Comparison of ENCODE assay signal across 8 cellular contexts in the genomic region with DNA sequence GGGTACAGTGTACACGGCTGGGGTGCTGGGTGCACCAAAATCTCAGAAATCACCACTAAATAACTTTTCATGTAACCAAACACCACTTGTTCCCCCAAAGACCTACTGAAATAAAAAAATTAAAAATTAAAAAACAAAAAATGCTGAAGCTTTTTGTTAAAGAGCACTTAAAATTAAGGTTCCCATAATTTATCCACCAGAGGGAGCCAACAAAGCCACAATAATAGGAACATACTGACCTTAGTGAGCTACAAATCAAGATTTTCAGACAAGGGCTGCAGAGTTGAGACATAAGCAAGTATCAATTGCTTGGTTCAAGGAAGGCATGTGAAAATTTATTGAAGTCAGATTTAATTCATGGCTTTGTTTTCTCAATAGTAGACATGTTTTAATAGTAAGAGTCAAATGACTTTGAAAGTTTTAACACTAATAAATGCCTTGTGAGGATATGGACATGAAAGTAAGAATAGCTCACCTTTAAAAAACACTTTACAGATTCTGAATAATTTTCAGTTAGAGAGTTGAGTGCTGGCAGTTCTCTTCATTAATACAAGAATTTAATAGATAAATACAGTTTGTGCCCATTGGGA. TPM values are rescaled to one million over a fixed set of nuclear protein-coding genes. Genes with fewer than 3 reads are reported as not detected.
A peak's percentile ranks its signal among the peaks of the same experiment; 100 is the strongest.
DNase-seq lines count a peak whose midpoint lies in the region; ATAC-seq and TF ChIP-seq lines count a peak whose summit lies in the region.

No MANE protein-coding gene starts in this region.

- peaks cover 3% of the 10 kb centered on the region for H3K27me3 Mint-ChIP-seq in activated CD4-positive, alpha-beta memory T cell treated with anti-CD3 and anti-CD28 coated beads for 36 hours

- TF ChIP-seq CTCF in foreskin fibroblast (IDR thresholded peaks at IDR 0.05; ENCODE audit: low read depth, low read length) = peak; percentile 34
- TF ChIP-seq CTCF in testis (IDR thresholded peaks at IDR 0.05) = peak in 2 of 3 experiments; percentile 26 to 43

- H3K4me3 Mint-ChIP-seq in activated CD4-positive, alpha-beta memory T cell treated with anti-CD3 and anti-CD28 coated beads for 36 hours = no peak overlapping the region

- CTCF ChIA-PET in activated CD4-positive, alpha-beta memory T cell treated with anti-CD3 and anti-CD28 coated beads for 36 hours (lab: Charles Lee) = interaction anchor here (0.7 to 2.1 kb wide), 8 partner anchors 12 to 597 kb away, joined by 3 to 8 read pairs (median 3); no protein-coding TSS in a partner anchor

- no peaks in the 10 kb centered on the region for H3K36me3 Mint-ChIP-seq in activated CD4-positive, alpha-beta memory T cell treated with anti-CD3 and anti-CD28 coated beads for 36 hours

- H3K4me3 ChIP-seq in foreskin fibroblast (ENCODE audit: low read depth in 1 of 2, low read length in 2 of 2) (no peak overlapping the region), testis (no peak overlapping the region)

- H3K9me3 Mint-ChIP-seq in activated CD4-positive, alpha-beta memory T cell treated with anti-CD3 and anti-CD28 coated beads for 36 hours = no peaks in the 10 kb centered on the region

- no peak for ATAC-seq in HG03378 (IDR thresholded peaks at IDR 0.05; ENCODE audit: unreplicated experiment)
- no peak for ATAC-seq in GM18520 (IDR thresholded peaks at IDR 0.05; ENCODE audit: unreplicated experiment)

- H3K36me3 ChIP-seq in testis (ENCODE audit: low read depth, missing control alignments) = no peaks in the 10 kb centered on the region

- no peaks in the 10 kb centered on the region for H3K27me3 ChIP-seq in testis

- no peak overlapping the region for H3K27ac Mint-ChIP-seq in activated CD4-positive, alpha-beta memory T cell treated with anti-CD3 and anti-CD28 coated beads for 36 hours

- DNase-seq in NOMO-1 treated with DMSO at 0.1 percent for 48 hours (lab: John Stamatoyannopoulos, UW; ENCODE audit: unreplicated experiment) = peak; percentile 44
- no peak for DNase-seq in NOMO-1 treated with dmso at 0.1 percent for 144 hours (lab: John Stamatoyannopoulos, UW; ENCODE audit: unreplicated experiment)
- DNase-seq in RPMI8226 = peak; percentile 30
- DNase-seq in foreskin fibroblast = peak; percentile 23 to 71
- DNase-seq in testis = no peak
- DNase-seq in activated CD4-positive, alpha-beta memory T cell treated with anti-CD3 and anti-CD28 coated beads for 36 hours = no peak

- no peak for TF ChIP-seq POLR2A in testis (IDR thresholded peaks at IDR 0.05)

- no peaks in the 10 kb centered on the region for H3K9me3 ChIP-seq in testis

- H3K4me1 ChIP-seq in testis = no peaks in the 10 kb centered on the region

- intact Hi-C loops in testis (cut with DNase I; ENCODE audit: low total_unique reads) = no loop called here
- intact Hi-C loops in activated CD4-positive, alpha-beta memory T cell treated with anti-CD3 and anti-CD28 coated beads for 36 hours (cut with micrococcal nuclease) = no loop called here

- 78 to 90% methylated on average over 1 of the region's 1 CpG for WGBS in testis, 2 donors

- H3K4me1 Mint-ChIP-seq in activated CD4-positive, alpha-beta memory T cell treated with anti-CD3 and anti-CD28 coated beads for 36 hours (ENCODE audit: low read depth) = no peaks in the 10 kb centered on the region

- POLR2A ChIA-PET in activated CD4-positive, alpha-beta memory T cell treated with anti-CD3 and anti-CD28 coated beads for 36 hours (lab: Charles Lee) = no interaction called here

- no peak overlapping the region for H3K27ac ChIP-seq in testis

RNA-seq across cellular contexts. Expression of gene SCOC, which starts 43.0 kb away (rescaled TPM):
- total RNA-seq in testis = 10 to 100 TPM; 30.5 to 37.2 TPM
- polyA plus RNA-seq in testis (ENCODE audit: insufficient read depth, low read depth, low replicate concordance) = 44.5 TPM
- 10 to 100 TPM; 46.9 to 48.4 TPM for total RNA-seq in activated CD4-positive, alpha-beta memory T cell treated with anti-CD3 and anti-CD28 coated beads for 36 hours

Comparison
In these comparisons a context has a peak if more than half of its experiments do, and no peak if none do; other contexts are left out.
1. DNase-seq: peak in NOMO-1 treated with DMSO at 0.1 percent for 48 hours (single experiment), RPMI8226 (single experiment) and foreskin fibroblast (2 of 2); none in NOMO-1 treated with dmso at 0.1 percent for 144 hours (single experiment), testis (single experiment) and activated CD4-positive, alpha-beta memory T cell treated with anti-CD3 and anti-CD28 coated beads for 36 hours (single experiment).